8 cellular contexts compared by ENCODE assay signal in genomic region chr7:923108-924041, GRCh38. TPM values are rescaled to one million over a fixed set of nuclear protein-coding genes. Genes with fewer than 3 reads are reported as not detected.
DNase-seq lines count a peak whose midpoint lies in the region; ATAC-seq and TF ChIP-seq lines count a peak whose summit lies in the region.

No MANE protein-coding gene starts in this region.

- in situ Hi-C loops in KBM-7 (cut with MboI; ENCODE audit: low pct_unique_long_range_greater_than_20kb, low sequenced_read_pairs): no loop called here

- peak overlapping the region in 54 of 59 donors; percentile 15 to 90 (median 71) for H3K27ac ChIP-seq in dorsolateral prefrontal cortex
- peak overlapping the region; percentile 76 for H3K27ac ChIP-seq in substantia nigra (ENCODE audit: low read depth, low read length, poor library complexity, severe bottlenecking)

- TF ChIP-seq CTCF in dorsolateral prefrontal cortex (IDR thresholded peaks at IDR 0.05 in 54 of 56, conservative IDR thresholded peaks at IDR 0.05 in 2 of 56; ENCODE audit: low read depth in 1 of 56, partially characterized antibody in 56 of 56): no peak

- DNase-seq in GDM1 (lab: John Stamatoyannopoulos, UW) (peak; percentile 89), KBM-7 (peak; percentile 95), dorsolateral prefrontal cortex (peak in 8 of 10 donors; percentile 11 to 53 (median 34)), naive B cell (peak; percentile 86), substantia nigra (lab: John Stamatoyannopoulos, UW) (peak in 11 of 49 donors; percentile 26 to 66 (median 40)), NCI-H2171 (lab: John Stamatoyannopoulos, UW) (no peak)
- peak; percentile 88 for DNase-seq in activated CD4-positive, alpha-beta T cell treated with anti-CD3 and anti-CD28 coated beads for 1 hour

- H3K36me3 Mint-ChIP-seq in naive B cell: no peaks in the 10 kb centered on the region

- no peaks in the 10 kb centered on the region for H3K27me3 ChIP-seq in dorsolateral prefrontal cortex

- peak overlapping the region; percentile 79 to 95 (median 90) for H3K27ac Mint-ChIP-seq in naive B cell

- intact Hi-C loops in dorsolateral prefrontal cortex (cut with DNase I): no loop called here

- H3K4me3 Mint-ChIP-seq in naive B cell: peak overlapping the region; percentile 34 to 93 (median 84)

- peak overlapping the region in 1 of 59 donors; percentile 16 for H3K4me3 ChIP-seq in dorsolateral prefrontal cortex

- ATAC-seq in GM21515 (IDR thresholded peaks at IDR 0.05; ENCODE audit: unreplicated experiment): peak; percentile 87
- peak; percentile 93 to 96 for ATAC-seq in naive B cell (ENCODE audit: low read depth in 2 of 2)

- peaks cover 24 to 47% (median 26%) of the 10 kb centered on the region in 3 donors for H3K4me1 Mint-ChIP-seq in naive B cell

- no peaks in the 10 kb centered on the region for H3K27me3 Mint-ChIP-seq in naive B cell

- no peaks in the 10 kb centered on the region for H3K9me3 Mint-ChIP-seq in naive B cell

RNA-seq across cellular contexts. Expression of gene ADAP1, which starts 31.1 kb away (rescaled TPM):
- total RNA-seq in dorsolateral prefrontal cortex: 100 to 1,000 TPM in 118 of 120 experiments, 10 to 100 TPM in 2; 97.0 to 199 (median 136) TPM
- polyA plus RNA-seq in naive B cell (ENCODE audit: low read depth in 6 of 6): 1 to 10 TPM; 3.3 to 7.0 (median 4.3) TPM

RNA-seq across cellular contexts. Expression of gene GET4, which starts 47.0 kb away (rescaled TPM):
- total RNA-seq in dorsolateral prefrontal cortex: 10 to 100 TPM; 25.4 to 54.1 (median 40.7) TPM
- polyA plus RNA-seq in naive B cell (ENCODE audit: low read depth in 6 of 6): 10 to 100 TPM in 5 of 6 donors, 1 to 10 TPM in 1; 7.6 to 25.7 (median 16.8) TPM

RNA-seq across cellular contexts. Expression of gene COX19, which starts 52.0 kb away (rescaled TPM):
- total RNA-seq in dorsolateral prefrontal cortex: 10 to 100 TPM; 11.2 to 38.9 (median 18.5) TPM
- 10 to 100 TPM; 22.6 to 34.5 (median 27.0) TPM for polyA plus RNA-seq in naive B cell (ENCODE audit: low read depth in 6 of 6)

RNA-seq across cellular contexts. Expression of gene CYP2W1, which starts 59.6 kb away (rescaled TPM):
- under 1 TPM in 4 of 120 experiments, not detected in 116; 0.24 to 0.52 (median 0.33) TPM for total RNA-seq in dorsolateral prefrontal cortex
- polyA plus RNA-seq in naive B cell (ENCODE audit: low read depth in 6 of 6): not detected
